22 cellular contexts compared by ENCODE assay signal in the genomic region with DNA sequence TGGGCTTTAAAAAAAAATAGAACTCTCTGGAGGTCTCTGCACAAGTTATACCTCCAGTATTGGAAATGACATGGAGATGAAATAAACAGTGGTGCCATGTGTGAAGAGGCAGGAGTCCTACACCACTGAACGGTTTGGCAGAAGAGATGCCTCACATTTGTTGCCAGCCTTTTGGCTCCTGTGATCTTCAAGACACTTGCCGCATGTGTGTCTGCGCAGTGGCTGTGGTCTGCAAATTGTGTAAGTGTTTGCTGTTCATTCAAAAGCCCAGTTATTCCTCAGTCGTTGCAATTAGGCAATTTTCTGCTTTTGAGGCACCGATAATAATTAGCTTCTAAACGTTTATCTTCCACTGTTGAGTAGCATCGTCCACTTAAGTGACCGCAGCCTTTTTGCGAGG.
"Had no signal": no experiment of that assay in that cellular context is flagged by ENCODE, and none has a peak within 500 bp of the region (broad histone marks: within the 10 kb centered on the region; RNA-seq: fewer than 3 reads in every experiment).

No MANE protein-coding gene starts in this region.

- H3K27ac Mint-ChIP-seq: activated CD4-positive, alpha-beta memory T cell treated with anti-CD3 and anti-CD28 coated beads for 36 hours; activated CD4-positive, alpha-beta T cell treated with anti-CD3 and anti-CD28 coated beads, Interleukin-2, amount 10 ng/mL, durations not matched to agents 7 days and 5 days; activated naive CD4-positive, alpha-beta T cell treated with anti-CD3 and anti-CD28 coated beads, Interleukin-2, amount 10 ng/mL, durations not matched to agents 7 days and 5 days; activated naive CD8-positive, alpha-beta T cell treated with anti-CD3 and anti-CD28 coated beads for 36 hours; activated T-cell treated with anti-CD3 and anti-CD28 coated beads, Interleukin-2, amount 50 U/mL, for 72 hours; activated T-helper 2 cell treated with anti-CD3 and anti-CD28 coated beads, Interferon-gamma antibody, Interleukin-2, Interleukin-4, amounts not matched to agents 10 μg/mL and 5 μg/mL and 100 μg/mL, durations not matched to agents 14 hours and 24 hours and 36 hours had no signal

- H3K27me3 Mint-ChIP-seq: activated CD4-positive, alpha-beta memory T cell treated with anti-CD3 and anti-CD28 coated beads for 36 hours; activated CD4-positive, alpha-beta T cell treated with anti-CD3 and anti-CD28 coated beads, Interleukin-2, amount 10 ng/mL, durations not matched to agents 7 days and 5 days; activated naive CD4-positive, alpha-beta T cell treated with anti-CD3 and anti-CD28 coated beads, Interleukin-2, amount 10 ng/mL, durations not matched to agents 7 days and 5 days; activated naive CD8-positive, alpha-beta T cell treated with anti-CD3 and anti-CD28 coated beads for 36 hours had no signal

- H3K4me3 Mint-ChIP-seq: activated CD4-positive, alpha-beta memory T cell treated with anti-CD3 and anti-CD28 coated beads for 36 hours; activated CD4-positive, alpha-beta T cell treated with anti-CD3 and anti-CD28 coated beads, Interleukin-2, amount 10 ng/mL, durations not matched to agents 7 days and 5 days; activated naive CD4-positive, alpha-beta T cell treated with anti-CD3 and anti-CD28 coated beads, Interleukin-2, amount 10 ng/mL, durations not matched to agents 7 days and 5 days; activated naive CD8-positive, alpha-beta T cell treated with anti-CD3 and anti-CD28 coated beads for 36 hours; activated T-cell treated with anti-CD3 and anti-CD28 coated beads, Interleukin-2, amount 50 U/mL, for 72 hours had no signal

- ATAC-seq: activated T-cell treated with anti-CD3 and anti-CD28 coated beads, Interleukin-2, amount 50 U/mL, for 72 hours had no signal

- DNase-seq: activated CD4-positive, alpha-beta T cell treated with anti-CD3 and anti-CD28 coated beads, Interleukin-2, amount 10 ng/mL, durations not matched to agents 7 days and 5 days; activated CD4-positive, CD25-positive, alpha-beta regulatory T cell; activated CD8-positive, alpha-beta memory T cell treated with anti-CD3 and anti-CD28 coated beads for 24 hours; activated gamma-delta T cell treated with Interleukin-2 at 50 U/mL for 16 hours; activated naive CD4-positive, alpha-beta T cell treated with anti-CD3 and anti-CD28 coated beads, Interleukin-2, amount 10 ng/mL, durations not matched to agents 7 days and 5 days; activated naive CD8-positive, alpha-beta T cell treated with anti-CD3 and anti-CD28 coated beads for 36 hours; activated T-cell treated with anti-CD3 and anti-CD28 coated beads, Interleukin-2, amount 50 U/mL, for 72 hours; brain microvascular endothelial cell; MG63; NCI-H1048; NCI-H146; NCI-H187 treated with DMSO at 0.1 percent for 48 hours; NCI-H2081 treated with DMSO at 0.1 percent for 48 hours; NCI-H446; NCI-H774; NK-92 treated with Interleukin-12 subunit alpha and Interleukin-12 subunit beta, amount 100 ng/mL, for 24 hours; Right ventricle myocardium superior; SJCRH30; SK-N-SH; SW 1271 had no signal
